Comparison of ENCODE assay signal across 17 cellular contexts in genomic region chr6:109612268-109612667, GRCh38.
"Had no signal": no experiment of that assay in that cellular context is flagged by ENCODE, and none has a peak within 500 bp of the region (broad histone marks: within the 10 kb centered on the region; RNA-seq: fewer than 3 reads in every experiment).

No MANE protein-coding gene starts in this region.

- H3K9me3 ChIP-seq: esophagus squamous epithelium, ovary, psoas muscle had no signal

- H3K27me3 ChIP-seq: cardiac muscle cell, esophagus squamous epithelium, ovary had no signal

- H3K36me3 ChIP-seq: cardiac muscle cell, esophagus squamous epithelium, ovary had no signal

- H3K4me3 ChIP-seq: cardiac muscle cell, esophagus squamous epithelium, ovary, psoas muscle had no signal

- H3K27ac ChIP-seq: cardiac muscle cell, esophagus squamous epithelium, ovary, psoas muscle had no signal

- H3K4me1 ChIP-seq: esophagus squamous epithelium, psoas muscle had no signal

- DNase-seq: activated B cell treated with CpG ODN at 0.5 μM for 24 hours; activated CD4-positive, alpha-beta memory T cell treated with anti-CD3 and anti-CD28 coated beads for 36 hours; activated CD4-positive, alpha-beta T cell treated with anti-CD3 and anti-CD28 coated beads for 4 hours; activated gamma-delta T cell treated with Interleukin-2 at 50 U/mL for 16 hours; activated naive CD8-positive, alpha-beta T cell treated with anti-CD3 and anti-CD28 coated beads for 36 hours; activated T-cell treated with anti-CD3 and anti-CD28 coated beads for 4 hours; amniotic stem cell; dermis blood vessel endothelial cell; effector memory CD8-positive, alpha-beta T cell; esophagus squamous epithelium; naive thymus-derived CD8-positive, alpha-beta T cell; ovary; psoas muscle; right cardiac atrium; stimulated activated CD4-positive, alpha-beta T cell treated with anti-CD3 and anti-CD28 coated beads, Interleukin-2, amount 100 ng/mL, for 24 hours; trophoblast cell had no signal
